10 cellular contexts compared by ENCODE assay signal in the genomic region with DNA sequence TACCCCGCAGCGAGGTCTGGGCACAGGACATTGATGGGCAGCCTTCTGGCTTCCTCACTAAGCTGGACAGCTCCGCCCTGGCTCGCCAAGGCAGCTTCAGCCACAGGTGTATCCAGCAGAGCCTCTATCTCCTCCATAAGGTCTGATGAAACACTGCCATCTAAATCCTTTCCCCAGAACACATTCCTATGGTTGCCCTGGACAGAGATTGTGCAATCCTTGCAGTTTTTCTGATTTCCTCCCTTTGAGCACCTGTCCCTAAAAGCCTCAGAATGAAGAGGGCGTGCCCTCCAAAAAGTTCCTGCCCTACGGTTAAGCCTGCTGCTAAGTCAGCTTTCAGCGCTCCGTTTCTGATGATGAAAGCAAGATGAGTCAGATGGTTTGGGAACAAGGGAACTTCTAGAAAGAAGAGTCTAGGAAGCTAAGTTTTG. TPM values are rescaled to one million over a fixed set of nuclear protein-coding genes. Genes with fewer than 3 reads are reported as not detected.
DNase-seq lines count a peak whose midpoint lies in the region; ATAC-seq and TF ChIP-seq lines count a peak whose summit lies in the region.
"Had no signal": no experiment of that assay in that cellular context is flagged by ENCODE, and none has a peak within 500 bp of the region (broad histone marks: within the 10 kb centered on the region; RNA-seq: fewer than 3 reads in every experiment).

No MANE protein-coding gene starts in this region.

- no peak overlapping the region for H2BK5ac ChIP-seq in IMR-90 (ENCODE audit: low read depth, low read length, poor library complexity, severe bottlenecking)

- intact Hi-C loops in IMR-90 (cut with micrococcal nuclease) (no loop called here), OCI-LY7 (cut with micrococcal nuclease; ENCODE audit: unreplicated experiment) (no loop called here)

- H2BK120ac ChIP-seq in IMR-90 (ENCODE audit: low read depth, low read length): no peak overlapping the region

- no peak overlapping the region for H3K18ac ChIP-seq in IMR-90 (ENCODE audit: low read depth, low read length)

- 43% methylated on average over 2 of the region's 8 CpGs; no CpG with 5 or more reads in 1 of the 2 experiments for WGBS in IMR-90 (ENCODE audit: extremely low coverage in 2 of 2, insufficient read length in 1 of 2), 2 experiments

- peaks cover 45% of the 10 kb centered on the region for H3K27me3 ChIP-seq in IMR-90 (ENCODE audit: control insufficient read depth, insufficient read depth, low read length)
- H3K27me3 ChIP-seq in adipocyte (replicated peaks; ENCODE audit: control insufficient read depth, insufficient read depth, low read length): peaks cover 58% of the 10 kb centered on the region

- H3K79me2 ChIP-seq in OCI-LY7 (ENCODE audit: insufficient read depth, low read depth, low read length): no peaks in the 10 kb centered on the region

- H2AFZ ChIP-seq in IMR-90 (replicated peaks; ENCODE audit: low read length, poor library complexity): no peak overlapping the region
- no peak overlapping the region for H2AFZ ChIP-seq in OCI-LY7 (ENCODE audit: low read length)

- no peak overlapping the region for H3K14ac ChIP-seq in IMR-90 (replicated peaks; ENCODE audit: low read depth, low read length)

- no peaks in the 10 kb centered on the region for H3K9me1 ChIP-seq in IMR-90 (ENCODE audit: insufficient read depth, low read length)

- H3K9me2 ChIP-seq in OCI-LY7 (ENCODE audit: insufficient read depth, low read length): no peaks in the 10 kb centered on the region

- H4K20me1 ChIP-seq in IMR-90 (ENCODE audit: insufficient read depth, low read length): no peaks in the 10 kb centered on the region
- no peaks in the 10 kb centered on the region for H4K20me1 ChIP-seq in OCI-LY7 (ENCODE audit: insufficient read depth, low read length)

- H3K4me2 ChIP-seq in IMR-90 (ENCODE audit: low read depth, low read length) (no peak overlapping the region), OCI-LY7 (ENCODE audit: low read length) (no peak overlapping the region)

- DNase-seq in AML-193 (lab: John Stamatoyannopoulos, UW) (peak; percentile 53 to 60), IMR-90 (peak; percentile 72), adipocyte (ENCODE audit: low read depth) (peak; percentile 44), kidney tubule cell (ENCODE audit: low spot score) (peak; percentile 52), OCI-LY7 (ENCODE audit: low spot score) (no peak), DMS153 treated with DMSO at 0.1 percent for 48 hours (lab: John Stamatoyannopoulos, UW; ENCODE audit: unreplicated experiment) (no peak), middle frontal gyrus (ENCODE audit: extremely low spot score, low spot score) (no peak)
- DNase-seq: SHP77 treated with DMSO at 0.1 percent for 48 hours had no signal

- H3K9ac ChIP-seq in IMR-90 (ENCODE audit: low read depth, low read length): no peak overlapping the region
- H3K9ac ChIP-seq in adipocyte (ENCODE audit: low read length): no peak overlapping the region

- dilution Hi-C loops in IMR-90 (cut with HindIII; ENCODE audit: low sequenced_read_pairs, unreplicated experiment): no loop called here

- no peak overlapping the region for H4K5ac ChIP-seq in IMR-90 (ENCODE audit: low read depth, low read length)

- TF ChIP-seq CTCF in IMR-90 (conservative IDR thresholded peaks at IDR 0.05; ENCODE audit: low read depth, low read length): no peak
- TF ChIP-seq CTCF in OCI-LY7 (conservative IDR thresholded peaks at IDR 0.05; ENCODE audit: low read length): no peak

- no peak overlapping the region for H3K56ac ChIP-seq in IMR-90 (ENCODE audit: extremely low read depth, insufficient read depth, low read length)

- no peak overlapping the region for H4K8ac ChIP-seq in IMR-90 (ENCODE audit: low read depth in 2 of 2, low read length in 2 of 2)

- H3K4me1 ChIP-seq in IMR-90 (ENCODE audit: control insufficient read depth, insufficient read depth, low read length): no peaks in the 10 kb centered on the region
- H3K4me1 ChIP-seq in adipocyte (ENCODE audit: control insufficient read depth, insufficient read depth, low read length): peaks cover 9% of the 10 kb centered on the region
- H3K4me1 ChIP-seq in OCI-LY7 (ENCODE audit: insufficient read depth, low read length, poor library complexity, severe bottlenecking): no peaks in the 10 kb centered on the region

- H3K27ac ChIP-seq in IMR-90 (ENCODE audit: insufficient read depth, low read length) (no peak overlapping the region), OCI-LY7 (ENCODE audit: low read depth, low read length, poor library complexity, severe bottlenecking) (no peak overlapping the region)

- no peaks in the 10 kb centered on the region for H3K9me3 ChIP-seq in IMR-90 (ENCODE audit: control insufficient read depth, insufficient read depth, low read length)
- H3K9me3 ChIP-seq in adipocyte (ENCODE audit: control insufficient read depth, low read length): peaks cover 9% of the 10 kb centered on the region
- H3K9me3 ChIP-seq in OCI-LY7 (ENCODE audit: low read length): no peaks in the 10 kb centered on the region

- H2BK15ac ChIP-seq in IMR-90 (ENCODE audit: low read depth, low read length): no peak overlapping the region

- no peak overlapping the region for H3K4ac ChIP-seq in IMR-90 (ENCODE audit: low read depth, low read length)

- H3K23ac ChIP-seq in IMR-90 (ENCODE audit: low read depth, low read length): no peak overlapping the region

- in situ Hi-C loops in IMR-90 (cut with MboI; ENCODE audit: low sequenced_read_pairs): no loop called here

- no peak overlapping the region for H4K91ac ChIP-seq in IMR-90 (ENCODE audit: insufficient read depth, low read depth, low read length)

- no peaks in the 10 kb centered on the region for H3K36me3 ChIP-seq in IMR-90 (ENCODE audit: control insufficient read depth, insufficient read depth, low read length)
- no peaks in the 10 kb centered on the region for H3K36me3 ChIP-seq in adipocyte (ENCODE audit: control insufficient read depth, insufficient read depth, low read length, severe bottlenecking)
- H3K36me3 ChIP-seq in OCI-LY7 (ENCODE audit: insufficient read depth, low read length): no peaks in the 10 kb centered on the region

- CTCF ChIA-PET in IMR-90 (lab: Yijun Ruan, JAX): interaction anchor here (0.7 kb wide), 1 partner anchor 11 kb away, joined by 9 read pairs; no protein-coding TSS in a partner anchor
- CTCF ChIA-PET in OCI-LY7 (lab: Charles Lee; ENCODE audit: unreplicated experiment): no interaction called here

- no peak overlapping the region for H2BK20ac ChIP-seq in IMR-90 (ENCODE audit: low read depth, low read length)

- no peak for TF ChIP-seq POLR2A in IMR-90 (IDR thresholded peaks at IDR 0.05; ENCODE audit: low read depth, low read length)

- H3K79me1 ChIP-seq in IMR-90 (ENCODE audit: low read depth in 1 of 2, low read length in 2 of 2): no peaks in the 10 kb centered on the region

- no peak for TF ChIP-seq RAD21 in IMR-90 (IDR thresholded peaks at IDR 0.05; ENCODE audit: low read length)

- H2AK9ac ChIP-seq in IMR-90 (replicated peaks; ENCODE audit: low read depth, low read length, poor library complexity): no peak overlapping the region

- BruUV-seq in IMR-90 (replicated peaks; lab: Mats Ljungman, UMichigan): no TSS peak
- no TSS peak for BruUV-seq in OCI-LY7 (replicated peaks; lab: Mats Ljungman, UMichigan)

- no peak overlapping the region for H2AK5ac ChIP-seq in IMR-90 (ENCODE audit: low read depth, low read length)

- H3K4me3 ChIP-seq in IMR-90 (ENCODE audit: insufficient read depth, low read depth, low read length) (no peak overlapping the region), adipocyte (ENCODE audit: low read length) (no peak overlapping the region), OCI-LY7 (ENCODE audit: low read depth, low read length, poor library complexity, severe bottlenecking) (no peak overlapping the region)

- POLR2A ChIA-PET in IMR-90 (lab: Charles Lee; ENCODE audit: unreplicated experiment): no interaction called here
- POLR2A ChIA-PET in OCI-LY7 (lab: Charles Lee): no interaction called here

- ATAC-seq in IMR-90 (ENCODE audit: low read depth): peak; percentile 73
- no peak for ATAC-seq in HG03159 (IDR thresholded peaks at IDR 0.05; ENCODE audit: unreplicated experiment)

TF ChIP-seq in IMR-90, 13 proteins besides CTCF, POLR2A, EP300 and RAD21:
- TF ChIP-seq MAZ (IDR thresholded peaks at IDR 0.05; ENCODE audit: borderline replicate concordance, low read depth, low read length) (no peak), MAFK (IDR thresholded peaks at IDR 0.05; ENCODE audit: low read depth, low read length) (peak; percentile 37; the same call in 1 of the 2 replicates), CEBPB (IDR thresholded peaks at IDR 0.05; ENCODE audit: low read depth, low read length) (peak; percentile 86), BHLHE40 (IDR thresholded peaks at IDR 0.05; ENCODE audit: low read depth, low read length) (no peak)

RNA-seq across cellular contexts. Expression of a gene that starts 21.0 kb away (rescaled TPM):
- total RNA-seq in IMR-90 (2012; rRNA removed) (not detected in 2 replicates), OCI-LY7 (2022) (not detected in 2 replicates)
- polyA plus RNA-seq in IMR-90 (2012; rRNA removed): not detected in 2 replicates
- polyA plus RNA-seq in IMR-90 (2012; cell fraction: cytosol; rRNA removed): not detected in 2 replicates
- not detected in 2 replicates for polyA plus RNA-seq in IMR-90 (2012; cell fraction: nucleus; rRNA removed; ENCODE audit: low replicate concordance)
- not detected in 2 replicates for total RNA-seq in OCI-LY7 (2014; rRNA removed; shearing (Covaris generic))
- total RNA-seq: osteocyte had no signal

RNA-seq across cellular contexts. Expression of a gene that starts 36.7 kb away (rescaled TPM):
- not detected in 2 replicates for total RNA-seq in IMR-90 (2012; rRNA removed)
- not detected in 2 replicates for polyA plus RNA-seq in IMR-90 (2012; rRNA removed)
- polyA plus RNA-seq in IMR-90 (2012; cell fraction: cytosol; rRNA removed): not detected in 2 replicates
- polyA plus RNA-seq in IMR-90 (2012; cell fraction: nucleus; rRNA removed; ENCODE audit: low replicate concordance): not detected in 2 replicates
- not detected in 2 replicates for total RNA-seq in OCI-LY7 (2014; rRNA removed; shearing (Covaris generic))
- not detected in 2 replicates for total RNA-seq in OCI-LY7 (2022)
- total RNA-seq: osteocyte had no signal

RNA-seq across cellular contexts. Expression of a gene that starts 46.0 kb away (rescaled TPM):
- total RNA-seq in IMR-90 (2012; rRNA removed) (12.7 and 15.0 TPM in 2 replicates), OCI-LY7 (2022) (5.5 and 5.9 TPM in 2 replicates)
- polyA plus RNA-seq in IMR-90 (2012; rRNA removed): 14.6 and 15.0 TPM in 2 replicates
- polyA plus RNA-seq in IMR-90 (2012; cell fraction: cytosol; rRNA removed): 13.6 and 18.5 TPM in 2 replicates
- polyA plus RNA-seq in IMR-90 (2012; cell fraction: nucleus; rRNA removed; ENCODE audit: low replicate concordance): 21.0 and 37.0 TPM in 2 replicates
- 2.7 and 7.4 TPM in 2 replicates for total RNA-seq in OCI-LY7 (2014; rRNA removed; shearing (Covaris generic))

RNA-seq across cellular contexts. Expression of a gene that starts 52.1 kb away (rescaled TPM):
- total RNA-seq in IMR-90 (2012; rRNA removed) (not detected in 2 replicates), OCI-LY7 (2022) (not detected in 2 replicates)
- not detected in 2 replicates for polyA plus RNA-seq in IMR-90 (2012; rRNA removed)
- not detected in 2 replicates for polyA plus RNA-seq in IMR-90 (2012; cell fraction: cytosol; rRNA removed)
- polyA plus RNA-seq in IMR-90 (2012; cell fraction: nucleus; rRNA removed; ENCODE audit: low replicate concordance): not detected in 2 replicates
- total RNA-seq in OCI-LY7 (2014; rRNA removed; shearing (Covaris generic)): not detected in 2 replicates
- total RNA-seq: osteocyte had no signal

Comparison
In these comparisons a context has a peak if more than half of its experiments do, and no peak if none do; other contexts are left out.
1. DNase-seq: peak in AML-193 (2 of 2), IMR-90 (single experiment), adipocyte (single experiment) and kidney tubule cell (single experiment); none in OCI-LY7 (single experiment), DMS153 treated with DMSO at 0.1 percent for 48 hours (single experiment) and middle frontal gyrus (single experiment).